In the genomic region with DNA sequence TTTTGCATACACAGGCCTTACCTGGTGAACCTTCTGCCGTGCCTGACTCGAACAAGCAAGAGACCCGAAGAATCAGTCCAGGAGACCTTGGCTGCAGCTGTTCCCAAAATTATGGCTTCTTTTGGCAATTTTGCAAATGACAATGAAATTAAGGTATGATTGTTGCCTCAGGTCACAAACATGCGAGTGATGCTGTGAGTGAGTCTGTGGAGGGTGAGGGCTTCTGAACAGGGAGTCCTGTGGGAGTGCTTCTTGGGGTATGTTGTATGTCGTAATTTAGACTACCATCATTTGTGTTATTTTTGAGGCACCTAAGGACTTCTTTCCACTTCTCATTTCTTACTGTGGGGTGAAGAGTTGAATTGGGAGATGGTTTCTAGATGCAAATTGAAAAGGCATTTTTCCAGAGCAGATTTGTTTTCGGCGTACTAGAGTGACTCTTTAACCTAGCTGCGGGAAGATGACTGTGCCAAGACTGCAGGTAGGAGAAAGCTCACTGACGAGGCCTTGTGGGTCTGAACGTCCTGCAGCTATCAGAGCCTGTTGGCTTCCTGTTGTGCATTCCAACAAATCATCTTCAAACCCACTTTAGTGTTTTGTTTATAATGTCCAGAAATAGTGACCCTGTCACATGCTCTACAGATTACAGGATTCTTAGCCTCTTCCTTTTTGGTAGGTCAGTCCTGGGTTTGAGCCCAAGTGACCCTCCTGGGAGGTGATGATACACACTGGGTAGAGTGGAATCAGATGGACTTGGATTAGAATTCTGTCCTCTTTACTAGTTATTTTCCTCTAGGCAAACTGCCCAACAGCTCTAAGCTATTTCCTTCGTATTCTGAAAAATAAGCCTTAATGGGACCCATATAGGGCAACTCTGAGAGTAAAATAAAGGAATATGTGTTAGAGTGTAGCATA, we compare ENCODE assay signal across 11 cellular contexts. TPM values are rescaled to one million over a fixed set of nuclear protein-coding genes. Genes with fewer than 3 reads are reported as not detected.
A peak's percentile ranks its signal among the peaks of the same experiment; 100 is the strongest.
DNase-seq lines count a peak whose midpoint lies in the region; ATAC-seq and TF ChIP-seq lines count a peak whose summit lies in the region.
"Had no signal": no experiment of that assay in that cellular context is flagged by ENCODE, and none has a peak within 500 bp of the region (broad histone marks: within the 10 kb centered on the region; RNA-seq: fewer than 3 reads in every experiment).

No MANE protein-coding gene starts in this region.

- H3K36me3 ChIP-seq in adipocyte (ENCODE audit: control insufficient read depth, insufficient read depth, low read length, severe bottlenecking) (peaks cover 35% of the 10 kb centered on the region), gastroesophageal sphincter (peaks cover 0 to 44% of the 10 kb centered on the region in 2 donors), rectal smooth muscle tissue (ENCODE audit: control insufficient read depth, insufficient read depth, low read length) (peaks cover 23% of the 10 kb centered on the region), MG63 (peaks cover 11% of the 10 kb centered on the region)

- H3K27me3 Mint-ChIP-seq in activated CD4-positive, alpha-beta memory T cell treated with anti-CD3 and anti-CD28 coated beads, Interleukin-2, amount 10 ng/mL, durations not matched to agents 7 days and 5 days: no peaks in the 10 kb centered on the region

- no peaks in the 10 kb centered on the region for H3K9me3 Mint-ChIP-seq in activated CD4-positive, alpha-beta memory T cell treated with anti-CD3 and anti-CD28 coated beads, Interleukin-2, amount 10 ng/mL, durations not matched to agents 7 days and 5 days

- CTCF ChIA-PET in activated CD4-positive, alpha-beta memory T cell treated with anti-CD3 and anti-CD28 coated beads, Interleukin-2, amount 10 ng/mL, durations not matched to agents 7 days and 5 days (lab: Charles Lee): interaction anchor here (0.5 to 3.4 kb wide), 26 partner anchors 9 to 373 kb away, joined by 3 to 30 read pairs (median 4); partner anchors contain the start of gene HGFAC

- no peak for TF ChIP-seq CTCF in gastroesophageal sphincter (IDR thresholded peaks at IDR 0.05)

- no peak overlapping the region for H3K27ac Mint-ChIP-seq in activated CD4-positive, alpha-beta memory T cell treated with anti-CD3 and anti-CD28 coated beads, Interleukin-2, amount 10 ng/mL, durations not matched to agents 7 days and 5 days

- no peak overlapping the region for H3K4me3 Mint-ChIP-seq in activated CD4-positive, alpha-beta memory T cell treated with anti-CD3 and anti-CD28 coated beads, Interleukin-2, amount 10 ng/mL, durations not matched to agents 7 days and 5 days

- H3K9ac ChIP-seq in adipocyte (ENCODE audit: low read length) (peak overlapping the region; percentile 53), rectal smooth muscle tissue (ENCODE audit: low read length) (no peak overlapping the region)

- ATAC-seq in gastroesophageal sphincter: peak; percentile 62
- ATAC-seq in HG03439 (IDR thresholded peaks at IDR 0.05; ENCODE audit: unreplicated experiment): no peak

- POLR2A ChIA-PET in activated CD4-positive, alpha-beta memory T cell treated with anti-CD3 and anti-CD28 coated beads, Interleukin-2, amount 10 ng/mL, durations not matched to agents 7 days and 5 days (lab: Charles Lee): interaction anchor here (0.6 kb wide), 1 partner anchor 398 kb away, joined by 3 read pairs; no protein-coding TSS in a partner anchor

- DNase-seq in AG08395 (ENCODE audit: low spot score): peak; percentile 63
- peak; percentile 23 for DNase-seq in adipocyte (ENCODE audit: low read depth)
- DNase-seq in MG63: no peak
- no peak for DNase-seq in activated CD4-positive, alpha-beta memory T cell treated with anti-CD3 and anti-CD28 coated beads, Interleukin-2, amount 10 ng/mL, durations not matched to agents 7 days and 5 days
- no peak for DNase-seq in GDM1 (lab: John Stamatoyannopoulos, UW)

- 25 to 56% methylated on average over 8 to 11 of the region's 11 CpGs for WGBS in gastroesophageal sphincter (ENCODE audit: low coverage in 1 of 2), 2 donors

- H3K4me1 Mint-ChIP-seq in activated CD4-positive, alpha-beta memory T cell treated with anti-CD3 and anti-CD28 coated beads, Interleukin-2, amount 10 ng/mL, durations not matched to agents 7 days and 5 days: peaks cover 6% of the 10 kb centered on the region

- TF ChIP-seq POLR2A in gastroesophageal sphincter (IDR thresholded peaks at IDR 0.05): no peak

- peak overlapping the region; percentile 55 for H3K4me3 ChIP-seq in adipocyte (ENCODE audit: low read length)
- no peak overlapping the region for H3K4me3 ChIP-seq in gastroesophageal sphincter
- H3K4me3 ChIP-seq in rectal smooth muscle tissue (ENCODE audit: low read length): no peak overlapping the region
- H3K4me3 ChIP-seq in MG63: no peak overlapping the region
- H3K4me3 ChIP-seq: pancreas had no signal

- H3K4me1 ChIP-seq in adipocyte (ENCODE audit: control insufficient read depth, insufficient read depth, low read length) (peaks cover 25% of the 10 kb centered on the region), gastroesophageal sphincter (peaks cover 8 to 61% (median 31%) of the 10 kb centered on the region in 3 donors), rectal smooth muscle tissue (ENCODE audit: control insufficient read depth, insufficient read depth, low read length) (peaks cover 5% of the 10 kb centered on the region)

- peak overlapping the region; percentile 71 to 86 (median 74) for H3K27ac ChIP-seq in gastroesophageal sphincter
- H3K27ac ChIP-seq in rectal smooth muscle tissue (ENCODE audit: low read depth, low read length): peak overlapping the region; percentile 40

- H3K27me3 ChIP-seq in adipocyte (replicated peaks; ENCODE audit: control insufficient read depth, insufficient read depth, low read length) (no peaks in the 10 kb centered on the region), gastroesophageal sphincter (no peaks in the 10 kb centered on the region), rectal smooth muscle tissue (ENCODE audit: control insufficient read depth, insufficient read depth, low read length) (no peaks in the 10 kb centered on the region), MG63 (no peaks in the 10 kb centered on the region)
- H3K27me3 ChIP-seq: BE2C, pancreas had no signal

- no peaks in the 10 kb centered on the region for H3K9me3 ChIP-seq in adipocyte (ENCODE audit: control insufficient read depth, low read length)
- no peaks in the 10 kb centered on the region for H3K9me3 ChIP-seq in gastroesophageal sphincter
- no peaks in the 10 kb centered on the region for H3K9me3 ChIP-seq in MG63
- H3K9me3 ChIP-seq: BE2C, pancreas had no signal

- peaks cover 34% of the 10 kb centered on the region for H3K36me3 Mint-ChIP-seq in activated CD4-positive, alpha-beta memory T cell treated with anti-CD3 and anti-CD28 coated beads, Interleukin-2, amount 10 ng/mL, durations not matched to agents 7 days and 5 days (ENCODE audit: low read depth)

- no peak for TF ChIP-seq EP300 in gastroesophageal sphincter (IDR thresholded peaks at IDR 0.05)

RNA-seq across cellular contexts. Expression of gene HTT, which starts 33.0 kb away (rescaled TPM):
- 10 to 100 TPM; 31.1 to 48.6 (median 43.0) TPM for total RNA-seq in gastroesophageal sphincter
- 6.4 and 8.1 TPM in 2 replicates for total RNA-seq in MG63 (2014; rRNA removed; shearing (Covaris generic); ENCODE audit: low replicate concordance)
- 10 to 100 TPM; 50.7 to 54.9 TPM for total RNA-seq in activated CD4-positive, alpha-beta memory T cell treated with anti-CD3 and anti-CD28 coated beads, Interleukin-2, amount 10 ng/mL, durations not matched to agents 7 days and 5 days

RNA-seq across cellular contexts. Expression of gene HTT-AS, which starts 33.2 kb away (rescaled TPM):
- total RNA-seq in gastroesophageal sphincter: not detected
- not detected in 2 replicates for total RNA-seq in MG63 (2014; rRNA removed; shearing (Covaris generic); ENCODE audit: low replicate concordance)
- total RNA-seq in activated CD4-positive, alpha-beta memory T cell treated with anti-CD3 and anti-CD28 coated beads, Interleukin-2, amount 10 ng/mL, durations not matched to agents 7 days and 5 days: not detected
- total RNA-seq: kidney, pancreas had no signal

Comparison
In these comparisons a context has a peak if more than half of its experiments do, and no peak if none do; other contexts are left out.
1. DNase-seq: peak in AG08395 (single experiment) and adipocyte (single experiment); none in MG63 (single experiment), activated CD4-positive, alpha-beta memory T cell treated with anti-CD3 and anti-CD28 coated beads, Interleukin-2, amount 10 ng/mL, durations not matched to agents 7 days and 5 days (single experiment) and GDM1 (single experiment).